Comparison of ENCODE assay signal across 1 cellular context in the genomic region with DNA sequence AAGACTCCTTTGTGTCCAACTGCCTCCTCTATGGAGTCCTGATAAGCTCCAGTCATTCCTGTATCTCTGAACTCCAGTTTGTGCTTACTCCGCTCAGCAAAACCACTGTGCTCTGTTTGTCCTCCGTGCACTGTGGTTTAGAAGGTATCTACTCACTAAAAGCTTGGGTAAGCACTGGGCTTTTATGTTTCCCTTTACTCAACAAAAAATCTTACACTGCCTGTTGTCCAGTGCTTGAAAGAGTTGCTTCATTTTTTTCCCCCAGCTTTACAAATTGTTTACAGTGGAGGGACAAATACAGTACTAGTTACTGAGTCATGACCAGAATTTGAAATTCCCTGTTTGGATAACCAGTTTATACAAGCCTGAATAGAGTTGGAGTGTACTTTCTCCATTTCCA.
TF ChIP-seq lines count a peak whose summit lies in the region.

No MANE protein-coding gene starts in this region.

TF ChIP-seq in GM23338, 12 proteins besides CTCF, POLR2A, EP300 and RAD21 (continued from another document):
- TF ChIP-seq, protein P1, sequence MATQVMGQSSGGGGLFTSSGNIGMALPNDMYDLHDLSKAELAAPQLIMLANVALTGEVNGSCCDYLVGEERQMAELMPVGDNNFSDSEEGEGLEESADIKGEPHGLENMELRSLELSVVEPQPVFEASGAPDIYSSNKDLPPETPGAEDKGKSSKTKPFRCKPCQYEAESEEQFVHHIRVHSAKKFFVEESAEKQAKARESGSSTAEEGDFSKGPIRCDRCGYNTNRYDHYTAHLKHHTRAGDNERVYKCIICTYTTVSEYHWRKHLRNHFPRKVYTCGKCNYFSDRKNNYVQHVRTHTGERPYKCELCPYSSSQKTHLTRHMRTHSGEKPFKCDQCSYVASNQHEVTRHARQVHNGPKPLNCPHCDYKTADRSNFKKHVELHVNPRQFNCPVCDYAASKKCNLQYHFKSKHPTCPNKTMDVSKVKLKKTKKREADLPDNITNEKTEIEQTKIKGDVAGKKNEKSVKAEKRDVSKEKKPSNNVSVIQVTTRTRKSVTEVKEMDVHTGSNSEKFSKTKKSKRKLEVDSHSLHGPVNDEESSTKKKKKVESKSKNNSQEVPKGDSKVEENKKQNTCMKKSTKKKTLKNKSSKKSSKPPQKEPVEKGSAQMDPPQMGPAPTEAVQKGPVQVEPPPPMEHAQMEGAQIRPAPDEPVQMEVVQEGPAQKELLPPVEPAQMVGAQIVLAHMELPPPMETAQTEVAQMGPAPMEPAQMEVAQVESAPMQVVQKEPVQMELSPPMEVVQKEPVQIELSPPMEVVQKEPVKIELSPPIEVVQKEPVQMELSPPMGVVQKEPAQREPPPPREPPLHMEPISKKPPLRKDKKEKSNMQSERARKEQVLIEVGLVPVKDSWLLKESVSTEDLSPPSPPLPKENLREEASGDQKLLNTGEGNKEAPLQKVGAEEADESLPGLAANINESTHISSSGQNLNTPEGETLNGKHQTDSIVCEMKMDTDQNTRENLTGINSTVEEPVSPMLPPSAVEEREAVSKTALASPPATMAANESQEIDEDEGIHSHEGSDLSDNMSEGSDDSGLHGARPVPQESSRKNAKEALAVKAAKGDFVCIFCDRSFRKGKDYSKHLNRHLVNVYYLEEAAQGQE (IDR thresholded peaks at IDR 0.05; ENCODE audit: unreplicated experiment): no peak
- TF ChIP-seq JUNB (IDR thresholded peaks at IDR 0.05; ENCODE audit: unreplicated experiment) (no peak), STAT1 (IDR thresholded peaks at IDR 0.05; ENCODE audit: unreplicated experiment) (no peak), NANOG (IDR thresholded peaks at IDR 0.05; ENCODE audit: borderline replicate concordance) (no peak), EZH2phosphoT487 (IDR thresholded peaks at IDR 0.05; ENCODE audit: unreplicated experiment) (no peak), ZNF114 (CRISPR knock-in tag; IDR thresholded peaks at IDR 0.05) (no peak)
- TF ChIP-seq, protein P2, sequence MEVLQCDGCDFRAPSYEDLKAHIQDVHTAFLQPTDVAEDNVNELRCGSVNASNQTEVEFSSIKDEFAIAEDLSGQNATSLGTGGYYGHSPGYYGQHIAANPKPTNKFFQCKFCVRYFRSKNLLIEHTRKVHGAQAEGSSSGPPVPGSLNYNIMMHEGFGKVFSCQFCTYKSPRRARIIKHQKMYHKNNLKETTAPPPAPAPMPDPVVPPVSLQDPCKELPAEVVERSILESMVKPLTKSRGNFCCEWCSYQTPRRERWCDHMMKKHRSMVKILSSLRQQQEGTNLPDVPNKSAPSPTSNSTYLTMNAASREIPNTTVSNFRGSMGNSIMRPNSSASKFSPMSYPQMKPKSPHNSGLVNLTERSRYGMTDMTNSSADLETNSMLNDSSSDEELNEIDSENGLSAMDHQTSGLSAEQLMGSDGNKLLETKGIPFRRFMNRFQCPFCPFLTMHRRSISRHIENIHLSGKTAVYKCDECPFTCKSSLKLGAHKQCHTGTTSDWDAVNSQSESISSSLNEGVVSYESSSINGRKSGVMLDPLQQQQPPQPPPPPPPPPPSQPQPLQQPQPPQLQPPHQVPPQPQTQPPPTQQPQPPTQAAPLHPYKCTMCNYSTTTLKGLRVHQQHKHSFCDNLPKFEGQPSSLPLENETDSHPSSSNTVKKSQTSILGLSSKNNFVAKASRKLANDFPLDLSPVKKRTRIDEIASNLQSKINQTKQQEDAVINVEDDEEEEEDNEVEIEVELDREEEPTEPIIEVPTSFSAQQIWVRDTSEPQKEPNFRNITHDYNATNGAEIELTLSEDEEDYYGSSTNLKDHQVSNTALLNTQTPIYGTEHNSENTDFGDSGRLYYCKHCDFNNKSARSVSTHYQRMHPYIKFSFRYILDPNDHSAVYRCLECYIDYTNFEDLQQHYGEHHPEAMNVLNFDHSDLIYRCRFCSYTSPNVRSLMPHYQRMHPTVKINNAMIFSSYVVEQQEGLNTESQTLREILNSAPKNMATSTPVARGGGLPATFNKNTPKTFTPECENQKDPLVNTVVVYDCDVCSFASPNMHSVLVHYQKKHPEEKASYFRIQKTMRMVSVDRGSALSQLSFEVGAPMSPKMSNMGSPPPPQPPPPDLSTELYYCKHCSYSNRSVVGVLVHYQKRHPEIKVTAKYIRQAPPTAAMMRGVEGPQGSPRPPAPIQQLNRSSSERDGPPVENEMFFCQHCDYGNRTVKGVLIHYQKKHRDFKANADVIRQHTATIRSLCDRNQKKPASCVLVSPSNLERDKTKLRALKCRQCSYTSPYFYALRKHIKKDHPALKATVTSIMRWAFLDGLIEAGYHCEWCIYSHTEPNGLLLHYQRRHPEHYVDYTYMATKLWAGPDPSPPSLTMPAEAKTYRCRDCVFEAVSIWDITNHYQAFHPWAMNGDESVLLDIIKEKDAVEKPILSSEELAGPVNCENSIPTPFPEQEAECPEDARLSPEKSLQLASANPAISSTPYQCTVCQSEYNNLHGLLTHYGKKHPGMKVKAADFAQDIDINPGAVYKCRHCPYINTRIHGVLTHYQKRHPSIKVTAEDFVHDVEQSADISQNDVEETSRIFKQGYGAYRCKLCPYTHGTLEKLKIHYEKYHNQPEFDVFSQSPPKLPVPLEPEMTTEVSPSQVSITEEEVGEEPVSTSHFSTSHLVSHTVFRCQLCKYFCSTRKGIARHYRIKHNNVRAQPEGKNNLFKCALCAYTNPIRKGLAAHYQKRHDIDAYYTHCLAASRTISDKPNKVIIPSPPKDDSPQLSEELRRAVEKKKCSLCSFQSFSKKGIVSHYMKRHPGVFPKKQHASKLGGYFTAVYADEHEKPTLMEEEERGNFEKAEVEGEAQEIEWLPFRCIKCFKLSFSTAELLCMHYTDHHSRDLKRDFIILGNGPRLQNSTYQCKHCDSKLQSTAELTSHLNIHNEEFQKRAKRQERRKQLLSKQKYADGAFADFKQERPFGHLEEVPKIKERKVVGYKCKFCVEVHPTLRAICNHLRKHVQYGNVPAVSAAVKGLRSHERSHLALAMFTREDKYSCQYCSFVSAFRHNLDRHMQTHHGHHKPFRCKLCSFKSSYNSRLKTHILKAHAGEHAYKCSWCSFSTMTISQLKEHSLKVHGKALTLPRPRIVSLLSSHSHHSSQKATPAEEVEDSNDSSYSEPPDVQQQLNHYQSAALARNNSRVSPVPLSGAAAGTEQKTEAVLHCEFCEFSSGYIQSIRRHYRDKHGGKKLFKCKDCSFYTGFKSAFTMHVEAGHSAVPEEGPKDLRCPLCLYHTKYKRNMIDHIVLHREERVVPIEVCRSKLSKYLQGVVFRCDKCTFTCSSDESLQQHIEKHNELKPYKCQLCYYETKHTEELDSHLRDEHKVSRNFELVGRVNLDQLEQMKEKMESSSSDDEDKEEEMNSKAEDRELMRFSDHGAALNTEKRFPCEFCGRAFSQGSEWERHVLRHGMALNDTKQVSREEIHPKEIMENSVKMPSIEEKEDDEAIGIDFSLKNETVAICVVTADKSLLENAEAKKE (CRISPR knock-in tag; IDR thresholded peaks at IDR 0.05): no peak
TF ChIP-seq in GM23338: peak in this region for 0.
